21 cellular contexts compared by ENCODE assay signal in the genomic region with DNA sequence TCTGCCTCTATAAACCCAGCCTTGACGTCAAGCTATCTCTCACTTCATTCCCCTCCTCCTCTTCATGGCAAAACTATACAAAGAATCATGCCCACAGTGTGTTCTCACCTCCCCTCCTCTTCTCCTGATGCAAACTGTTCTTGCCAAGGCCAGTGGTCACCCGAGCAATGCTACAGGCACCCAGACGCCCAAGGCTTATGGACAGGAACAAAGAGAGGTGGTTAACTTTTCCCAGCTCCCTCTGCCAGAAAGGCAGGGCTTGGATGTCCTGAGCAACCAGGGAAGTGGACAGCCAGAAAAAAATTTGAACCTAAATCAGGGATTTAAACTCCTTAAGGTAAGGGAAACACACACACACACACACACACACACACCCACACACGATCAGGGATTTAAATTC. TPM values are rescaled to one million over a fixed set of nuclear protein-coding genes. Genes with fewer than 3 reads are reported as not detected.
DNase-seq lines count a peak whose midpoint lies in the region; ATAC-seq and TF ChIP-seq lines count a peak whose summit lies in the region.
"Had no signal": no experiment of that assay in that cellular context is flagged by ENCODE, and none has a peak within 500 bp of the region (broad histone marks: within the 10 kb centered on the region; RNA-seq: fewer than 3 reads in every experiment).

No MANE protein-coding gene starts in this region.

- 93% methylated on average over 2 to 4 of the region's 4 CpGs for WGBS in endodermal cell (ENCODE audit: insufficient coverage in 1 of 2, insufficient read length in 1 of 2), 2 experiments

- no peaks in the 10 kb centered on the region for H3K4me1 ChIP-seq in endodermal cell (ENCODE audit: control insufficient read depth, insufficient read depth, low read length)
- H3K4me1 ChIP-seq: BE2C had no signal

- H3K27me3 Mint-ChIP-seq in endodermal cell (ENCODE audit: insufficient read depth), result no peaks in the 10 kb centered on the region
- H3K27me3 Mint-ChIP-seq: CD4-positive, alpha-beta T cell; CD8-positive, alpha-beta memory T cell had no signal

- H3K4me1 Mint-ChIP-seq in endodermal cell, result peaks cover 4% of the 10 kb centered on the region

- H3K9me3 Mint-ChIP-seq in endodermal cell, result peaks cover 21% of the 10 kb centered on the region

- DNase-seq in AG20443 (ENCODE audit: low spot score) (peak; percentile 2), endodermal cell (peak; percentile 28), myocyte (ENCODE audit: low read depth) (peak; percentile 22), KG1 (lab: John Stamatoyannopoulos, UW) (no peak), islet precursor cell (no peak)
- DNase-seq: AML-193; BE2C; CD4-positive, alpha-beta T cell; CD8-positive, alpha-beta memory T cell; DMS 273 treated with DMSO at 0.1 percent for 48 hours; DMS79; EL; GDM1; GM23248; H7; HCEC 1CT had no signal

- H3K4me3 Mint-ChIP-seq in endodermal cell, result no peak overlapping the region
- H3K4me3 Mint-ChIP-seq: CD14-positive monocyte had no signal

- no peak for ATAC-seq in HG02840 (IDR thresholded peaks at IDR 0.05; ENCODE audit: low FRiP score, unreplicated experiment)
- ATAC-seq: GM12878 had no signal

- H3K36me3 ChIP-seq in endodermal cell (ENCODE audit: control insufficient read depth, insufficient read depth, low read length), result no peaks in the 10 kb centered on the region
- H3K36me3 ChIP-seq: BE2C had no signal

- no peak overlapping the region for H3K9ac ChIP-seq in endodermal cell (ENCODE audit: extremely low read depth, low read length, poor library complexity, severe bottlenecking)
- H3K9ac ChIP-seq: BLaER1 treated with 17β-estradiol and CSF1 and Interleukin-3, amounts not matched to agents 10 nM and 100 nM; GM23248 had no signal

- H3K27ac Mint-ChIP-seq in endodermal cell, result no peak overlapping the region
- H3K27ac Mint-ChIP-seq: CD14-positive monocyte; CD4-positive, alpha-beta T cell; CD8-positive, alpha-beta memory T cell had no signal

- no peak overlapping the region for H3K27ac ChIP-seq in endodermal cell (ENCODE audit: low read depth, low read length)
- H3K27ac ChIP-seq: 22Rv1; BLaER1 treated with 17β-estradiol and CSF1 and Interleukin-3, amounts not matched to agents 10 nM and 100 nM; GM23248 had no signal

- H3K36me3 Mint-ChIP-seq in endodermal cell (ENCODE audit: low read depth), result peaks cover 21% of the 10 kb centered on the region
- H3K36me3 Mint-ChIP-seq: CD14-positive monocyte had no signal

- no peaks in the 10 kb centered on the region for H3K27me3 ChIP-seq in endodermal cell (ENCODE audit: control insufficient read depth, insufficient read depth, low read length, poor library complexity, severe bottlenecking)
- H3K27me3 ChIP-seq: BE2C; BLaER1 treated with 17β-estradiol and CSF1 and Interleukin-3, amounts not matched to agents 10 nM and 100 nM had no signal

- TF ChIP-seq CTCF in endodermal cell (conservative IDR thresholded peaks at IDR 0.05), result no peak

- H3K9me3 ChIP-seq in endodermal cell (ENCODE audit: control insufficient read depth, low read length), result peaks cover 29% of the 10 kb centered on the region

- no peak overlapping the region for H3K4me3 ChIP-seq in endodermal cell (ENCODE audit: low read length)
- H3K4me3 ChIP-seq: BLaER1 treated with 17β-estradiol and CSF1 and Interleukin-3, amounts not matched to agents 10 nM and 100 nM; GM12878; GM23248 had no signal

RNA-seq across cellular contexts. Expression of a gene that starts 5.1 kb away (rescaled TPM):
- total RNA-seq in endodermal cell, result 10 to 100 TPM; 46.8 to 50.4 TPM
- polyA plus RNA-seq in endodermal cell (2013, experiment 1 of 2), result 48.2 TPM
- polyA plus RNA-seq in endodermal cell (2013, experiment 2 of 2), result 42.7 TPM
- total RNA-seq in myocyte, result 99.1 and 133 TPM in 2 replicates
- 44.2 TPM for polyA plus RNA-seq in myocyte (2012)

Comparison
In these comparisons a context has a peak if more than half of its experiments do, and no peak if none do; other contexts are left out.
1. DNase-seq: peak in AG20443 (single experiment), endodermal cell (single experiment) and myocyte (single experiment); none in KG1 (single experiment) and islet precursor cell (single experiment).